In the genomic region with DNA sequence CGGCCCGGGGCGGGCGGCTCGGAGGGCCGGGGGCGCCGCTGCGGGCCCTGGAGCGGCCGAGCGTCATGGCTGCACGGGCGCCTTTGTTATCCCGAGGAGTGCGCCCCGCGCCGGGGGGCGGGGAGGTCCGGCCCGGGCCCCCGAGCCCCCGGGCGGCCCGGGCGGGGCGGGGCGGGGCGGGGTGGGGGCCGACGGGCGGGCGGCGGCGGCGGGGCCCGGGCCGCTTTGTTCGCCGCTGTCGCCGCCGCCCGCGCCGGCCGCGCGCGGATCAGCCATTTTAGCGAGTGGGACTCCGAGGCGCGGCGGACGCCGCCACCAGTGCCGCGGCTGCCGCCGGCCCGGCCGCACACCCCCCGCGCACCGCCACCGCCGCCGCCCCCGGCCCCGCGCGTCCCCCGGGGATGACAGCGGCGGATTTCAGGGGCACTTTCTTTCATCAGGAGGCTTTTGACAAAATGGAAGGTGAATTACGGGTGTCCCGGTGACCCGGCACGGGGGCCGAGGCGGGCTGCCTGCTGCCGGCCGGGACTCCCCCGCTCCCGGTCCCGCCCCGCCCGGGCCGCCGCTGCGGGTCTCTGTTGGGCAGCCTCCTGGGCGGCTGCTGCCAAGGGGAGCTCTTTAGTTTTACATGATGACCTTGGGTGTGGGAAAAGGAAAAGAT, we compare ENCODE assay signal across 1 cellular context.
TF ChIP-seq lines count a peak whose summit lies in the region.

No MANE protein-coding gene starts in this region.

TF ChIP-seq in GM23338, 12 proteins besides CTCF, POLR2A, EP300 and RAD21 (continued from another document):
- TF ChIP-seq ZNF462 (CRISPR knock-in tag; IDR thresholded peaks at IDR 0.05) (no peak), JUNB (IDR thresholded peaks at IDR 0.05; ENCODE audit: unreplicated experiment) (no peak), EZH2 (IDR thresholded peaks at IDR 0.05; ENCODE audit: low read depth, unreplicated experiment) (no peak), NANOG (IDR thresholded peaks at IDR 0.05; ENCODE audit: borderline replicate concordance) (no peak), CREB1 (CRISPR knock-in tag; IDR thresholded peaks at IDR 0.05; ENCODE audit: low read depth) (no peak)
- TF ChIP-seq, protein P1, sequence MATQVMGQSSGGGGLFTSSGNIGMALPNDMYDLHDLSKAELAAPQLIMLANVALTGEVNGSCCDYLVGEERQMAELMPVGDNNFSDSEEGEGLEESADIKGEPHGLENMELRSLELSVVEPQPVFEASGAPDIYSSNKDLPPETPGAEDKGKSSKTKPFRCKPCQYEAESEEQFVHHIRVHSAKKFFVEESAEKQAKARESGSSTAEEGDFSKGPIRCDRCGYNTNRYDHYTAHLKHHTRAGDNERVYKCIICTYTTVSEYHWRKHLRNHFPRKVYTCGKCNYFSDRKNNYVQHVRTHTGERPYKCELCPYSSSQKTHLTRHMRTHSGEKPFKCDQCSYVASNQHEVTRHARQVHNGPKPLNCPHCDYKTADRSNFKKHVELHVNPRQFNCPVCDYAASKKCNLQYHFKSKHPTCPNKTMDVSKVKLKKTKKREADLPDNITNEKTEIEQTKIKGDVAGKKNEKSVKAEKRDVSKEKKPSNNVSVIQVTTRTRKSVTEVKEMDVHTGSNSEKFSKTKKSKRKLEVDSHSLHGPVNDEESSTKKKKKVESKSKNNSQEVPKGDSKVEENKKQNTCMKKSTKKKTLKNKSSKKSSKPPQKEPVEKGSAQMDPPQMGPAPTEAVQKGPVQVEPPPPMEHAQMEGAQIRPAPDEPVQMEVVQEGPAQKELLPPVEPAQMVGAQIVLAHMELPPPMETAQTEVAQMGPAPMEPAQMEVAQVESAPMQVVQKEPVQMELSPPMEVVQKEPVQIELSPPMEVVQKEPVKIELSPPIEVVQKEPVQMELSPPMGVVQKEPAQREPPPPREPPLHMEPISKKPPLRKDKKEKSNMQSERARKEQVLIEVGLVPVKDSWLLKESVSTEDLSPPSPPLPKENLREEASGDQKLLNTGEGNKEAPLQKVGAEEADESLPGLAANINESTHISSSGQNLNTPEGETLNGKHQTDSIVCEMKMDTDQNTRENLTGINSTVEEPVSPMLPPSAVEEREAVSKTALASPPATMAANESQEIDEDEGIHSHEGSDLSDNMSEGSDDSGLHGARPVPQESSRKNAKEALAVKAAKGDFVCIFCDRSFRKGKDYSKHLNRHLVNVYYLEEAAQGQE (IDR thresholded peaks at IDR 0.05; ENCODE audit: unreplicated experiment), result no peak
- TF ChIP-seq, protein P2, sequence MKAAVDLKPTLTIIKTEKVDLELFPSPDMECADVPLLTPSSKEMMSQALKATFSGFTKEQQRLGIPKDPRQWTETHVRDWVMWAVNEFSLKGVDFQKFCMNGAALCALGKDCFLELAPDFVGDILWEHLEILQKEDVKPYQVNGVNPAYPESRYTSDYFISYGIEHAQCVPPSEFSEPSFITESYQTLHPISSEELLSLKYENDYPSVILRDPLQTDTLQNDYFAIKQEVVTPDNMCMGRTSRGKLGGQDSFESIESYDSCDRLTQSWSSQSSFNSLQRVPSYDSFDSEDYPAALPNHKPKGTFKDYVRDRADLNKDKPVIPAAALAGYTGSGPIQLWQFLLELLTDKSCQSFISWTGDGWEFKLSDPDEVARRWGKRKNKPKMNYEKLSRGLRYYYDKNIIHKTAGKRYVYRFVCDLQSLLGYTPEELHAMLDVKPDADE (IDR thresholded peaks at IDR 0.05), result no peak
